ENCODE assay signal across 8 cellular contexts in genomic region chr17:29111816-29112499, GRCh38.
DNase-seq lines count a peak whose midpoint lies in the region; ATAC-seq and TF ChIP-seq lines count a peak whose summit lies in the region.

No MANE protein-coding gene starts in this region.

- DNase-seq in DMS 273 (lab: John Stamatoyannopoulos, UW; ENCODE audit: unreplicated experiment) (peak; percentile 94), SK-N-MC (ENCODE audit: low read depth, low spot score) (peak; percentile 26), Right ventricle myocardium inferior (ENCODE audit: missing footprints) (peak; percentile 87), retina (peak; percentile 90)
- DNase-seq in activated naive CD4-positive, alpha-beta T cell treated with anti-CD3 and anti-CD28 coated beads, Interleukin-2, amount 50 U/mL, for 16 hours, result peak; percentile 80

- H3K27ac ChIP-seq in SK-N-MC, result no peak overlapping the region

- intact Hi-C loops in Right ventricle myocardium inferior (cut with DNase I), result loop anchor here (1.0 kb wide), 2 partner anchors 139 to 147 kb away; no protein-coding TSS in a partner anchor

- no peak overlapping the region for H3K9ac ChIP-seq in SK-N-MC (ENCODE audit: insufficient read length)

- peak; percentile 66 for ATAC-seq in Right ventricle myocardium inferior
- ATAC-seq in GM18868 (IDR thresholded peaks at IDR 0.05; ENCODE audit: unreplicated experiment), result no peak
- no peak for ATAC-seq in HG03520 (IDR thresholded peaks at IDR 0.05; ENCODE audit: unreplicated experiment)

- H3K9me3 ChIP-seq in SK-N-MC (ENCODE audit: low read depth, low read length), result no peaks in the 10 kb centered on the region

- no peak overlapping the region for H3K4me3 ChIP-seq in SK-N-MC

- H3K36me3 ChIP-seq in SK-N-MC (ENCODE audit: insufficient read depth, low read length), result no peaks in the 10 kb centered on the region

- peak; percentile 97 for TF ChIP-seq CTCF in LNCAP (IDR thresholded peaks at IDR 0.05)

Comparison
In these comparisons a context has a peak if more than half of its experiments do, and no peak if none do; other contexts are left out.
1. DNase-seq: peak in every context shown above with its lines; median percentile 94 in DMS 273; 90 in retina; 87 in Right ventricle myocardium inferior; 80 in activated naive CD4-positive, alpha-beta T cell treated with anti-CD3 and anti-CD28 coated beads, Interleukin-2, amount 50 U/mL, for 16 hours; 26 in SK-N-MC.